ENCODE assay signal across 7 cellular contexts in genomic region chr6:36120539-36120938, GRCh38. TPM values are rescaled to one million over a fixed set of nuclear protein-coding genes. Genes with fewer than 3 reads are reported as not detected.
A peak's percentile ranks its signal among the peaks of the same experiment; 100 is the strongest.
DNase-seq lines count a peak whose midpoint lies in the region; ATAC-seq and TF ChIP-seq lines count a peak whose summit lies in the region.

No MANE protein-coding gene starts in this region.

- no peak overlapping the region for H2AFZ ChIP-seq in Loucy (ENCODE audit: low read length)

- TF ChIP-seq POLR2A in erythroblast (IDR thresholded peaks at IDR 0.05; ENCODE audit: low read length), result no peak

- DNase-seq in activated CD4-positive, alpha-beta T cell treated with anti-CD3 and anti-CD28 coated beads for 24 hours (ENCODE audit: low read depth in 2 of 2), result peak; percentile 48 to 51
- DNase-seq in erythroblast (lab: John Stamatoyannopoulos, UW) (peak; percentile 65 to 73), putamen (ENCODE audit: low spot score) (no peak), Right ventricle myocardium superior (no peak), hippocampal formation (lab: John Stamatoyannopoulos, UW) (no peak)
- DNase-seq in stimulated activated CD8-positive, alpha-beta memory T cell treated with anti-CD3 and anti-CD28 coated beads, Interleukin-4, amount 100 ng/mL, for 4 hours (ENCODE audit: low read depth in 2 of 2, low spot score in 1 of 2), result peak; percentile 56

- TF ChIP-seq CTCF in Loucy (conservative IDR thresholded peaks at IDR 0.05; ENCODE audit: low read length), result no peak

- H3K9me2 ChIP-seq in Loucy (replicated peaks; ENCODE audit: low read depth, low read length), result no peaks in the 10 kb centered on the region

- peaks cover 73% of the 10 kb centered on the region for H3K4me1 ChIP-seq in Loucy (ENCODE audit: insufficient read depth, low read length, poor library complexity, severe bottlenecking)

- no peak for ATAC-seq in Right ventricle myocardium superior (ENCODE audit: poor library complexity)

- H3K4me2 ChIP-seq in Loucy (ENCODE audit: low read depth, low read length, poor library complexity, severe bottlenecking), result peak overlapping the region; percentile 85

- peaks cover 16% of the 10 kb centered on the region for H3K79me2 ChIP-seq in Loucy (ENCODE audit: insufficient read depth, low read length)

- H3K27me3 ChIP-seq in Loucy (ENCODE audit: insufficient read depth, low read length, poor library complexity, severe bottlenecking), result no peaks in the 10 kb centered on the region

- 0 out of 2 replicates have a peak, but pooled peaks cover 4% of the 10 kb centered on the region for H3K36me3 ChIP-seq in Loucy (ENCODE audit: insufficient read depth, low read length)

- H3K9me3 ChIP-seq in Loucy (ENCODE audit: insufficient read depth, low read depth, low read length), result no peaks in the 10 kb centered on the region

- H4K20me1 ChIP-seq in Loucy (ENCODE audit: insufficient read depth, low read length, poor library complexity, severe bottlenecking), result no peaks in the 10 kb centered on the region

- peaks cover 11% of the 10 kb centered on the region for H3F3A ChIP-seq in Loucy (ENCODE audit: low read depth)

- intact Hi-C loops in Right ventricle myocardium superior (cut with DNase I), result loop anchor here (10.0 kb wide), 1 partner anchor 74 kb away; the partner anchor contains the start of gene BRPF3

- H3K4me3 ChIP-seq in Loucy (ENCODE audit: low read length, poor library complexity, severe bottlenecking), result peak overlapping the region; percentile 60

- peak overlapping the region; percentile 67 for H3K9ac ChIP-seq in Loucy (ENCODE audit: low read depth, low read length, poor library complexity, severe bottlenecking)

RNA-seq across cellular contexts. Expression of gene MAPK13, which starts 9.8 kb away (rescaled TPM):
- total RNA-seq in Right ventricle myocardium superior, result 0.32 TPM

Comparison
In these comparisons a context has a peak if more than half of its experiments do, and no peak if none do; other contexts are left out.
1. DNase-seq: peak in activated CD4-positive, alpha-beta T cell treated with anti-CD3 and anti-CD28 coated beads for 24 hours (2 of 2), erythroblast (2 of 2) and stimulated activated CD8-positive, alpha-beta memory T cell treated with anti-CD3 and anti-CD28 coated beads, Interleukin-4, amount 100 ng/mL, for 4 hours (2 of 2); none in putamen (single experiment), Right ventricle myocardium superior (single experiment) and hippocampal formation (0 of 2).